Comparison of ENCODE assay signal across 1 cellular context in genomic region chr18:57561728-57562423, GRCh38.
A peak's percentile ranks its signal among the peaks of the same experiment; 100 is the strongest.
TF ChIP-seq lines count a peak whose summit lies in the region.

No MANE protein-coding gene starts in this region.

TF ChIP-seq in HepG2, 621 proteins besides CTCF, POLR2A, EP300 and RAD21:
- TF ChIP-seq SMC3 (IDR thresholded peaks at IDR 0.05; ENCODE audit: low read length): peak; percentile 72; the same call in 1 of the 2 replicates
- peak; percentile 88 for TF ChIP-seq STAG1 (CRISPR knock-in tag; IDR thresholded peaks at IDR 0.05)
- TF ChIP-seq NFRKB (IDR thresholded peaks at IDR 0.05): no peak
- TF ChIP-seq NFKBIZ (CRISPR knock-in tag; IDR thresholded peaks at IDR 0.05): no peak
- TF ChIP-seq ZNF652 (CRISPR knock-in tag; IDR thresholded peaks at IDR 0.05; ENCODE audit: borderline replicate concordance, low read depth): peak; percentile 97
